Comparison of ENCODE assay signal across 3 cellular contexts in the genomic region with DNA sequence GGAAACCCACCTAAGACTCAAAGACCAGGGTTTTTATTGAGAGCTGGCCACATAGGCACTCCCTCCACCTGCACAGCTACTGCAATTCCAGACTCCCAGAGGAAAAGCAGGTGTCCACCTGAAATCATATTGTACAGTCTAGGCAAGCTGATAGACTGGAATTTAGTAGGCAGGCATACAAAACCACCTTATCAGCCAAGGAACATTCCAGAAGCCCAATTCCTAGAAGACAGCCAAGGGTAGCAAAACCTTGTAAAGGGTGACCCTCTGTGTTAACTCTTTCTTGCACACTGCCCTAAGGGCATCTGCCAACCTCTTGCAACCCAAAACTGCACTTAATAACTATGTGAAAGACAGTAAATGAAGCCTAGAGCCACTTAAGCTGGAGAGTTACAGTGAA.
TF ChIP-seq lines count a peak whose summit lies in the region.

No MANE protein-coding gene starts in this region.

TF ChIP-seq in K562, 482 proteins besides CTCF, POLR2A, EP300 and RAD21 (continues in another document):
- TF ChIP-seq ILF3 (IDR thresholded peaks at IDR 0.05; ENCODE audit: borderline replicate concordance) (no peak), NFXL1 (CRISPR knock-in tag; IDR thresholded peaks at IDR 0.05) (no peak), TRIM28 (IDR thresholded peaks at IDR 0.05) (0 out of 2 replicates have a peak, but pooled peaks have one; percentile 28), BDP1 (IDR thresholded peaks at IDR 0.05; ENCODE audit: insufficient read depth, insufficient read length) (no peak), XRCC3 (IDR thresholded peaks at IDR 0.05) (no peak), NCOA2 (IDR thresholded peaks at IDR 0.05; ENCODE audit: partially characterized antibody in 2 of 2) (no peak), GABPA (tag; conservative IDR thresholded peaks at IDR 0.05; ENCODE audit: low read depth) (no peak), SIX5 (IDR thresholded peaks at IDR 0.05; ENCODE audit: borderline replicate concordance in 1 of 2, insufficient read depth in 1 of 2, low read depth in 1 of 2, low read length in 2 of 2) (no peak), ZNF780A (CRISPR knock-in tag; IDR thresholded peaks at IDR 0.05) (no peak), MTA3 (IDR thresholded peaks at IDR 0.05; ENCODE audit: borderline replicate concordance) (peak; percentile 55; the same call in 1 of the 2 replicates), ZNF224 (CRISPR knock-in tag; IDR thresholded peaks at IDR 0.05) (no peak), CBX3 (IDR thresholded peaks at IDR 0.05; ENCODE audit: borderline replicate concordance in 1 of 2, low read length in 2 of 2) (peak in 1 of 2 experiments; percentile 53; a peak in 1 of 3 replicates)
- TF ChIP-seq, protein P1, sequence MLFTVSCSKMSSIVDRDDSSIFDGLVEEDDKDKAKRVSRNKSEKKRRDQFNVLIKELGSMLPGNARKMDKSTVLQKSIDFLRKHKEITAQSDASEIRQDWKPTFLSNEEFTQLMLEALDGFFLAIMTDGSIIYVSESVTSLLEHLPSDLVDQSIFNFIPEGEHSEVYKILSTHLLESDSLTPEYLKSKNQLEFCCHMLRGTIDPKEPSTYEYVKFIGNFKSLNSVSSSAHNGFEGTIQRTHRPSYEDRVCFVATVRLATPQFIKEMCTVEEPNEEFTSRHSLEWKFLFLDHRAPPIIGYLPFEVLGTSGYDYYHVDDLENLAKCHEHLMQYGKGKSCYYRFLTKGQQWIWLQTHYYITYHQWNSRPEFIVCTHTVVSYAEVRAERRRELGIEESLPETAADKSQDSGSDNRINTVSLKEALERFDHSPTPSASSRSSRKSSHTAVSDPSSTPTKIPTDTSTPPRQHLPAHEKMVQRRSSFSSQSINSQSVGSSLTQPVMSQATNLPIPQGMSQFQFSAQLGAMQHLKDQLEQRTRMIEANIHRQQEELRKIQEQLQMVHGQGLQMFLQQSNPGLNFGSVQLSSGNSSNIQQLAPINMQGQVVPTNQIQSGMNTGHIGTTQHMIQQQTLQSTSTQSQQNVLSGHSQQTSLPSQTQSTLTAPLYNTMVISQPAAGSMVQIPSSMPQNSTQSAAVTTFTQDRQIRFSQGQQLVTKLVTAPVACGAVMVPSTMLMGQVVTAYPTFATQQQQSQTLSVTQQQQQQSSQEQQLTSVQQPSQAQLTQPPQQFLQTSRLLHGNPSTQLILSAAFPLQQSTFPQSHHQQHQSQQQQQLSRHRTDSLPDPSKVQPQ (CRISPR knock-in tag; IDR thresholded peaks at IDR 0.05; ENCODE audit: borderline replicate concordance), result no peak
- TF ChIP-seq, protein P2, sequence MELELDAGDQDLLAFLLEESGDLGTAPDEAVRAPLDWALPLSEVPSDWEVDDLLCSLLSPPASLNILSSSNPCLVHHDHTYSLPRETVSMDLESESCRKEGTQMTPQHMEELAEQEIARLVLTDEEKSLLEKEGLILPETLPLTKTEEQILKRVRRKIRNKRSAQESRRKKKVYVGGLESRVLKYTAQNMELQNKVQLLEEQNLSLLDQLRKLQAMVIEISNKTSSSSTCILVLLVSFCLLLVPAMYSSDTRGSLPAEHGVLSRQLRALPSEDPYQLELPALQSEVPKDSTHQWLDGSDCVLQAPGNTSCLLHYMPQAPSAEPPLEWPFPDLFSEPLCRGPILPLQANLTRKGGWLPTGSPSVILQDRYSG (tag; conservative IDR thresholded peaks at IDR 0.05; ENCODE audit: low read depth), result no peak
- TF ChIP-seq, protein P3, sequence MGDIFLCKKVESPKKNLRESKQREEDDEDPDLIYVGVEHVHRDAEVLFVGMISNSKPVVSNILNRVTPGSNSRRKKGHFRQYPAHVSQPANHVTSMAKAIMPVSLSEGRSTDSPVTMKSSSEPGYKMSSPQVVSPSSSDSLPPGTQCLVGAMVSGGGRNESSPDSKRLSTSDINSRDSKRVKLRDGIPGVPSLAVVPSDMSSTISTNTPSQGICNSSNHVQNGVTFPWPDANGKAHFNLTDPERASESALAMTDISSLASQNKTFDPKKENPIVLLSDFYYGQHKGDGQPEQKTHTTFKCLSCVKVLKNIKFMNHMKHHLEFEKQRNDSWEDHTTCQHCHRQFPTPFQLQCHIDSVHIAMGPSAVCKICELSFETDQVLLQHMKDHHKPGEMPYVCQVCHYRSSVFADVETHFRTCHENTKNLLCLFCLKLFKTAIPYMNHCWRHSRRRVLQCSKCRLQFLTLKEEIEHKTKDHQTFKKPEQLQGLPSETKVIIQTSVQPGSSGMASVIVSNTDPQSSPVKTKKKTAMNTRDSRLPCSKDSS (IDR thresholded peaks at IDR 0.05; ENCODE audit: low read depth, partially characterized antibody), result no peak

TF ChIP-seq in HepG2, 621 proteins besides CTCF, POLR2A, EP300 and RAD21:
- TF ChIP-seq KMT2A (CRISPR knock-in tag; IDR thresholded peaks at IDR 0.05), result no peak
- peak; percentile 99 for TF ChIP-seq ZNF615 (CRISPR knock-in tag; IDR thresholded peaks at IDR 0.05; ENCODE audit: borderline replicate concordance)

TF ChIP-seq in liver, 16 proteins besides CTCF, POLR2A, EP300 and RAD21:
- TF ChIP-seq HNF4A (conservative IDR thresholded peaks at IDR 0.05) (no peak), TAF1 (conservative IDR thresholded peaks at IDR 0.05) (no peak), HNF4G (IDR thresholded peaks at IDR 0.05) (no peak), EGR1 (IDR thresholded peaks at IDR 0.05; ENCODE audit: low read depth in 2 of 2) (no peak), FOXA2 (IDR thresholded peaks at IDR 0.05) (no peak)
- TF ChIP-seq, protein P4, sequence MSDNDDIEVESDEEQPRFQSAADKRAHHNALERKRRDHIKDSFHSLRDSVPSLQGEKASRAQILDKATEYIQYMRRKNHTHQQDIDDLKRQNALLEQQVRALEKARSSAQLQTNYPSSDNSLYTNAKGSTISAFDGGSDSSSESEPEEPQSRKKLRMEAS (IDR thresholded peaks at IDR 0.05), result no peak
